12 cellular contexts compared by ENCODE assay signal in the genomic region with DNA sequence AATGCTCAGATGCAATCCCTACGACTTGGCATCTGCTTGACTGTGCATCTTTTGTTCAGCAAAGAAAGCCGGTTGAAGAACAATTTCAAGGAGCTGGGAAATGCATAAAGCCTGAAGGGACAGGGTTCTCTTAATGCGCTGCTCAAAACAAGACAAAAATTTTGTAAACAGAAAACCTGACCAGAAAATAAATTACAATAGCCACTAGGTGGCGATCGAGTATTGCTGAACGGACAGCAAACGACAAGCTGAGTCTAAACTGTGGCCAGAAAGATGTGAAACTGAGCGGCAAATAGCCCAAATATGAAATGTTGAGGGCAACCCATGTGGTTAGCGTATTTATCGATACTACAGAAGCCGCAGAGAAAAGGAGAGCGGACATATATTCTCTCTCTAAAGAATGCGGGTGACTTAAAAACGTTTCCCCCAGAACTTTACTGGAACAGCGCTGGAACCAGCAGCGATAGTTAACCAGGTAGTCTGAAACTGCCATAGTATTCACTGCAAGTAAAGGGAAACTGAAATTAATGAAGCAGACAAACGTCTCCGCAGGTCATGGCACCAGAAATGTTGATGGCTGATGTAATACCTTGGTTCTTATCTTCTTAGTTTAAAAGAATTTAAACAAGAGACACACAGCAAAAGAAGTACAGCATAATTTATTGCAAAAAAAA. TPM values are rescaled to one million over a fixed set of nuclear protein-coding genes. Genes with fewer than 3 reads are reported as not detected.
DNase-seq lines count a peak whose midpoint lies in the region; ATAC-seq, FAIRE-seq and TF ChIP-seq lines count a peak whose summit lies in the region.
"Not testable (repeated sequence)": the region's sequence is repeated elsewhere in the genome, so short reads cannot be mapped to it uniquely, and the experiment has no call there.
"Had no signal": no experiment of that assay in that cellular context is flagged by ENCODE, and none has a peak within 500 bp of the region (broad histone marks: within the 10 kb centered on the region; RNA-seq: fewer than 3 reads in every experiment).

No MANE protein-coding gene starts in this region.

- not testable (repeated sequence) for H3K27ac ChIP-seq in foreskin keratinocyte

- not testable (repeated sequence) for H3K4me3 Mint-ChIP-seq in activated T-helper 17 cell treated with anti-CD3 and anti-CD28 coated beads, Interleukin-2, amount 50 U/mL, for 72 hours; osteocyte (ENCODE audit: unreplicated experiment)

- DNase-seq in D721Med (ENCODE audit: insufficient read length, low spot score); LNCaP clone FGC (ENCODE audit: low read depth); foreskin keratinocyte; osteocyte (ENCODE audit: extremely low spot score, unreplicated experiment): not testable (repeated sequence)

- not testable (repeated sequence) for H3K36me3 Mint-ChIP-seq in activated T-helper 17 cell treated with anti-CD3 and anti-CD28 coated beads, Interleukin-2, amount 50 U/mL, for 72 hours (ENCODE audit: low read depth); osteocyte (ENCODE audit: unreplicated experiment)

- H3K27ac Mint-ChIP-seq in activated T-helper 17 cell treated with anti-CD3 and anti-CD28 coated beads, Interleukin-2, amount 50 U/mL, for 72 hours; osteocyte (ENCODE audit: unreplicated experiment): not testable (repeated sequence)

- ATAC-seq in GM19043 (IDR thresholded peaks at IDR 0.05; ENCODE audit: low read depth, unreplicated experiment) (peak; percentile 70), GM21786 (IDR thresholded peaks at IDR 0.05; ENCODE audit: unreplicated experiment) (peak; percentile 95), HG02973 (IDR thresholded peaks at IDR 0.05; ENCODE audit: unreplicated experiment) (peak; percentile 95), foreskin keratinocyte (peak; percentile 72)
- peak; percentile 53 for ATAC-seq in activated T-helper 17 cell treated with anti-CD3 and anti-CD28 coated beads, Interleukin-2, amount 50 U/mL, for 72 hours (replicated peaks)

- not testable (repeated sequence) for FAIRE-seq in D721Med (lab: Jason Lieb, UNC)

- H3K27me3 ChIP-seq in foreskin keratinocyte: not testable (repeated sequence)

- not testable (repeated sequence) for H3K4me1 Mint-ChIP-seq in activated T-helper 17 cell treated with anti-CD3 and anti-CD28 coated beads, Interleukin-2, amount 50 U/mL, for 72 hours; osteocyte (ENCODE audit: unreplicated experiment)

- not testable (repeated sequence) for H3K27me3 Mint-ChIP-seq in activated T-helper 17 cell treated with anti-CD3 and anti-CD28 coated beads, Interleukin-2, amount 50 U/mL, for 72 hours; osteocyte (ENCODE audit: unreplicated experiment)

- H3K4me3 ChIP-seq in LNCaP clone FGC (ENCODE audit: low read depth, low read length): not testable (repeated sequence)

- peak; percentile 23 for TF ChIP-seq CTCF in D721Med (IDR thresholded peaks at IDR 0.05; ENCODE audit: insufficient read depth, missing control alignments)
- TF ChIP-seq CTCF in LNCaP clone FGC (IDR thresholded peaks at IDR 0.05; ENCODE audit: control insufficient read depth, extremely low read depth, insufficient read depth): peak; percentile 27
- TF ChIP-seq CTCF in foreskin keratinocyte (conservative IDR thresholded peaks at IDR 0.05): not testable (repeated sequence)
- TF ChIP-seq CTCF in osteocyte (IDR thresholded peaks at IDR 0.05): peak; percentile 58

- not testable (repeated sequence) for H3K9me3 Mint-ChIP-seq in activated T-helper 17 cell treated with anti-CD3 and anti-CD28 coated beads, Interleukin-2, amount 50 U/mL, for 72 hours; osteocyte (ENCODE audit: unreplicated experiment)

- H3K4me1 ChIP-seq in foreskin keratinocyte: not testable (repeated sequence)

RNA-seq across cellular contexts. Expression of gene FRG2B, which starts 20.6 kb away (rescaled TPM):
- under 1 TPM in 1 of 2 donors, not detected in 1; 0.24 TPM for total RNA-seq in activated T-helper 17 cell treated with anti-CD3 and anti-CD28 coated beads, Interleukin-2, amount 50 U/mL, for 72 hours
- not detected in 2 replicates for total RNA-seq in foreskin keratinocyte
- polyA plus RNA-seq in foreskin keratinocyte: not detected in 2 replicates
- total RNA-seq in osteocyte: not detected in 2 replicates
- total RNA-seq: myocyte, right cardiac atrium, SJSA1, uterus had no signal
- polyA plus RNA-seq: right cardiac atrium had no signal
